Comparison of ENCODE assay signal across 1 cellular context in genomic region chr1:1004780-1005697, GRCh38.
A peak's percentile ranks its signal among the peaks of the same experiment; 100 is the strongest.
TF ChIP-seq lines count a peak whose summit lies in the region.

No MANE protein-coding gene starts in this region.

TF ChIP-seq in K562, 482 proteins besides CTCF, POLR2A, EP300 and RAD21 (continues in another document):
- no peak for TF ChIP-seq FOXK1 (CRISPR knock-in tag; IDR thresholded peaks at IDR 0.05; ENCODE audit: borderline replicate concordance)
- no peak for TF ChIP-seq ZNF830 (CRISPR knock-in tag; IDR thresholded peaks at IDR 0.05)
- no peak for TF ChIP-seq ZNF134 (CRISPR knock-in tag; conservative IDR thresholded peaks at IDR 0.05)
- no peak for TF ChIP-seq ZNF780A (CRISPR knock-in tag; IDR thresholded peaks at IDR 0.05)
- TF ChIP-seq TAF7 (tag; IDR thresholded peaks at IDR 0.05): 0 out of 2 replicates have a peak, but pooled peaks have one; percentile 69
- TF ChIP-seq SMAD3 (CRISPR knock-in tag; conservative IDR thresholded peaks at IDR 0.05): peak; percentile 61; the same call in 1 of the 2 replicates
- TF ChIP-seq KDM2B (CRISPR knock-in tag; IDR thresholded peaks at IDR 0.05): no peak
- TF ChIP-seq MEF2D (tag; conservative IDR thresholded peaks at IDR 0.05; ENCODE audit: low read depth): peak; percentile 77
- no peak for TF ChIP-seq U2AF2 (optimal IDR thresholded peaks at IDR 0.05; ENCODE audit: low read depth, low read length)
- TF ChIP-seq CEBPZ (IDR thresholded peaks at IDR 0.05; ENCODE audit: borderline replicate concordance, low read depth, low read length): no peak
- no peak for TF ChIP-seq NFE2 (IDR thresholded peaks at IDR 0.05; ENCODE audit: low read depth)
- TF ChIP-seq CHD7 (IDR thresholded peaks at IDR 0.05; ENCODE audit: low read depth, low read length): no peak
- peak; percentile 39; the same call in 1 of the 2 replicates for TF ChIP-seq TOE1 (IDR thresholded peaks at IDR 0.05; ENCODE audit: borderline replicate concordance)
- TF ChIP-seq TOE1 (CRISPR knock-in tag; IDR thresholded peaks at IDR 0.05; ENCODE audit: borderline replicate concordance, low read depth): no peak
- no peak for TF ChIP-seq ZNF174 (CRISPR knock-in tag; IDR thresholded peaks at IDR 0.05)
- TF ChIP-seq ZNF707 (CRISPR knock-in tag; conservative IDR thresholded peaks at IDR 0.05): no peak
- no peak for TF ChIP-seq FOSL1 (tag; conservative IDR thresholded peaks at IDR 0.05)
- TF ChIP-seq ZNF584 (CRISPR knock-in tag; IDR thresholded peaks at IDR 0.05; ENCODE audit: low read depth): no peak
- no peak for TF ChIP-seq PATZ1 (CRISPR knock-in tag; IDR thresholded peaks at IDR 0.05; ENCODE audit: borderline replicate concordance)
- peak; percentile 74; the same call in 1 of the 2 replicates for TF ChIP-seq ZNF395 (CRISPR knock-in tag; IDR thresholded peaks at IDR 0.05)
- TF ChIP-seq ZNF347 (CRISPR knock-in tag; IDR thresholded peaks at IDR 0.05; ENCODE audit: low read depth): no peak
- no peak; the same call in 1 of the 2 replicates for TF ChIP-seq ZNF511 (CRISPR knock-in tag; IDR thresholded peaks at IDR 0.05)
- peak; percentile 33; the same call in 1 of the 2 replicates for TF ChIP-seq MTA2 (IDR thresholded peaks at IDR 0.05; ENCODE audit: low read depth)
- no peak for TF ChIP-seq MCM2 (IDR thresholded peaks at IDR 0.05; ENCODE audit: low read depth)
- no peak for TF ChIP-seq TAF15 (IDR thresholded peaks at IDR 0.05; ENCODE audit: low read depth, low read length)
- TF ChIP-seq HLTF (IDR thresholded peaks at IDR 0.05): peak; percentile 89; the same call in 1 of the 2 replicates
- peak in 1 of 2 experiments; percentile 32; a peak in 2 of 4 replicates for TF ChIP-seq NRF1 (conservative IDR thresholded peaks at IDR 0.05 in 1 of 2, IDR thresholded peaks at IDR 0.05 in 1 of 2)
- no peak for TF ChIP-seq IRF2 (CRISPR knock-in tag; IDR thresholded peaks at IDR 0.05)
- TF ChIP-seq NEUROD1 (IDR thresholded peaks at IDR 0.05; ENCODE audit: borderline replicate concordance, low read depth, low read length, partially characterized antibody): no peak
- TF ChIP-seq ZBTB49 (CRISPR knock-in tag; IDR thresholded peaks at IDR 0.05; ENCODE audit: borderline replicate concordance): no peak
- TF ChIP-seq PRDM10 (IDR thresholded peaks at IDR 0.05; ENCODE audit: partially characterized antibody): peak; percentile 36
- TF ChIP-seq ELF1 (tag; IDR thresholded peaks at IDR 0.05): peak; percentile 51
- TF ChIP-seq ZNF133 (CRISPR knock-in tag; IDR thresholded peaks at IDR 0.05): no peak
